8 cellular contexts compared by ENCODE assay signal in the genomic region with DNA sequence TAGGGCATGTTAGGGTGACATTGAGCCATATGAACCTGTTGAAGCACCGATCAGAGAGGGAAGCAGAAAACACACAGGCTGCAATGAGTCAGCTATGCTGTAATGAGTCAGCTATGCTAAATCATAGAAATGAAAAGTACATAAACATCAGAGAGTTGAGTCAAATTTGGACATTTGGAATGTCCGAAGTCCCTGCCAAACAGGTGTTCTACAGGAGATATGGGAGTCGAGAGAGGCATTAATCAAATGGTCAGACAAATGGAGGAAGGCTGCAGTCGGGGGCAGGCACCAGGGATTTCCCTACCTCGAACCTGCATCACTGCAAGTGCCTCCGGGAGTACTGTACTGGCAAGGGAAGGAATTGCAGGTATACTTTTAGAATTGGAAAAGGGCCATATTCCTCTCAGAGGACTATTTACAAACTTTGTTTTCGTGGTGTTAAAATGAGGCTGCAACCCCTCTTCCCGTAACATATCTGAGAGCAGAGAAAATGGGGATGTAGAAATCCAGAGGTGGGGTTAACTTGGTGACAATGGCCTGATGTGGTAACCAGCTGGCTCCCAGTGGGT. TPM values are rescaled to one million over a fixed set of nuclear protein-coding genes. Genes with fewer than 3 reads are reported as not detected.
DNase-seq lines count a peak whose midpoint lies in the region; ATAC-seq and TF ChIP-seq lines count a peak whose summit lies in the region.

No MANE protein-coding gene starts in this region.

- no peaks in the 10 kb centered on the region for H3K27me3 Mint-ChIP-seq in activated CD8-positive, alpha-beta T cell treated with anti-CD3 and anti-CD28 coated beads for 36 hours

- H3K4me1 Mint-ChIP-seq in activated CD8-positive, alpha-beta T cell treated with anti-CD3 and anti-CD28 coated beads for 36 hours (ENCODE audit: low read depth) = peaks cover 39% of the 10 kb centered on the region

- peak; percentile 70 for ATAC-seq in GM21360 (IDR thresholded peaks at IDR 0.05; ENCODE audit: unreplicated experiment)
- ATAC-seq in HG03442 (IDR thresholded peaks at IDR 0.05; ENCODE audit: unreplicated experiment) = peak; percentile 83
- ATAC-seq in activated CD8-positive, alpha-beta T cell treated with anti-CD3 and anti-CD28 coated beads for 36 hours = peak; percentile 69
- peak; percentile 55 for ATAC-seq in left colon
- ATAC-seq in Right ventricle myocardium superior (ENCODE audit: poor library complexity) = no peak

- CTCF ChIA-PET in activated CD8-positive, alpha-beta T cell treated with anti-CD3 and anti-CD28 coated beads for 36 hours (lab: Charles Lee) = interaction anchor here (1.1 to 2.8 kb wide), 7 partner anchors 8 to 24 kb away, joined by 3 to 8 read pairs (median 4); a partner anchor contains a TSS

- H3K27me3 ChIP-seq in GM06990 (replicated peaks; ENCODE audit: control insufficient read depth, insufficient read depth, low read length) = no peaks in the 10 kb centered on the region

- no peak overlapping the region for H3K27ac ChIP-seq in substantia nigra (ENCODE audit: low read depth, low read length, poor library complexity, severe bottlenecking)

- DNase-seq in GM06990 (ENCODE audit: extremely low read depth, insufficient read length) (peak; percentile 51), left colon (no peak), substantia nigra (lab: John Stamatoyannopoulos, UW) (no peak), Right ventricle myocardium superior (no peak), SK-N-DZ (ENCODE audit: low spot score) (no peak)
- DNase-seq in activated CD8-positive, alpha-beta T cell treated with anti-CD3 and anti-CD28 coated beads for 36 hours = peak; percentile 63

- no peaks in the 10 kb centered on the region for H3K36me3 Mint-ChIP-seq in activated CD8-positive, alpha-beta T cell treated with anti-CD3 and anti-CD28 coated beads for 36 hours (ENCODE audit: low read depth)

- intact Hi-C loops in activated CD8-positive, alpha-beta T cell treated with anti-CD3 and anti-CD28 coated beads for 36 hours (cut with micrococcal nuclease) = loop anchor here (5.0 kb wide), 1 partner anchor 114 kb away; a partner anchor contains a TSS
- intact Hi-C loops in left colon (cut with DNase I, micrococcal nuclease) (no loop called here), Right ventricle myocardium superior (cut with DNase I) (no loop called here)

- TF ChIP-seq CTCF in GM06990 (IDR thresholded peaks at IDR 0.05; ENCODE audit: insufficient read depth, low read length, poor library complexity, severe bottlenecking) = no peak
- TF ChIP-seq CTCF in activated CD8-positive, alpha-beta T cell treated with anti-CD3 and anti-CD28 coated beads for 36 hours (IDR thresholded peaks at IDR 0.05) = no peak

- H3K4me3 ChIP-seq in GM06990 (replicated peaks; ENCODE audit: low read depth, low read length) = peak overlapping the region; percentile 10

- peak overlapping the region; percentile 38 for H3K4me3 Mint-ChIP-seq in activated CD8-positive, alpha-beta T cell treated with anti-CD3 and anti-CD28 coated beads for 36 hours

- no peaks in the 10 kb centered on the region for H3K36me3 ChIP-seq in GM06990 (ENCODE audit: control insufficient read depth, insufficient read depth, low read length)

- H3K27ac Mint-ChIP-seq in activated CD8-positive, alpha-beta T cell treated with anti-CD3 and anti-CD28 coated beads for 36 hours = peak overlapping the region; percentile 56

- H3K9me3 Mint-ChIP-seq in activated CD8-positive, alpha-beta T cell treated with anti-CD3 and anti-CD28 coated beads for 36 hours = no peaks in the 10 kb centered on the region

- POLR2A ChIA-PET in activated CD8-positive, alpha-beta T cell treated with anti-CD3 and anti-CD28 coated beads for 36 hours (lab: Charles Lee) = interaction anchor here (0.7 to 2.5 kb wide), 6 partner anchors 8 to 23 kb away, joined by 3 to 14 read pairs (median 4); no protein-coding TSS in a partner anchor

RNA-seq across cellular contexts. Expression of a gene that starts 8.8 kb away (rescaled TPM):
- 100 to 1,000 TPM; 125 to 128 TPM for total RNA-seq in activated CD8-positive, alpha-beta T cell treated with anti-CD3 and anti-CD28 coated beads for 36 hours
- 10 to 100 TPM; 35.4 to 36.5 TPM for total RNA-seq in left colon
- 6.5 TPM for total RNA-seq in Right ventricle myocardium superior
- polyA plus RNA-seq in SK-N-DZ (2014; cell fraction: cytosol; rRNA removed) = 8.4 and 11.7 TPM in 2 replicates
- 2.2 and 3.5 TPM in 2 replicates for polyA plus RNA-seq in SK-N-DZ (2014; cell fraction: nucleus; rRNA removed)

Comparison
In these comparisons a context has a peak if more than half of its experiments do, and no peak if none do; other contexts are left out.
1. DNase-seq: peak in GM06990 (single experiment) and activated CD8-positive, alpha-beta T cell treated with anti-CD3 and anti-CD28 coated beads for 36 hours (single experiment); none in left colon (0 of 2), substantia nigra (0 of 49), Right ventricle myocardium superior (single experiment) and SK-N-DZ (single experiment).